Comparison of ENCODE assay signal across 16 cellular contexts in the genomic region with DNA sequence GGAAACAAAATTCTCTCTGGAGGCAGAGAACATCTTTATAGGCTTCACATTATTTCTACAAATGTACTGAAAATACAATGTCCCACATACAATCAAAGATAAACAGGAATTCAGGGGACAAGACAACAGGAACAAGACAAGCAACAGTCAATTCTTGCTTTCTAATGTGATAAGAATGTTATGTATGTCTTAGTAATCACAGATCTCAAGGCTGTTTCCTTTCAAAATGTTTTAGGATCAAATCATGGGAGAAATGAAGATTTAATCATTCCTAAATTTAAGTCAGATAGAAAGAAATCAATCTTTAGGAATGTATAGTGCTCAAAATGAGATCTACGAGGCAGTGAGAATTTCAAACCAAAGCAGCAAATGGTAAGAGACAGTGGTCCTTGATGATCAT. TPM values are rescaled to one million over a fixed set of nuclear protein-coding genes. Genes with fewer than 3 reads are reported as not detected.
DNase-seq lines count a peak whose midpoint lies in the region; ATAC-seq, FAIRE-seq and TF ChIP-seq lines count a peak whose summit lies in the region.
"Had no signal": no experiment of that assay in that cellular context is flagged by ENCODE, and none has a peak within 500 bp of the region (broad histone marks: within the 10 kb centered on the region; RNA-seq: fewer than 3 reads in every experiment).

No MANE protein-coding gene starts in this region.

- H3K27ac Mint-ChIP-seq in activated CD4-positive, alpha-beta T cell treated with anti-CD3 and anti-CD28 coated beads, Interleukin-2, amount 10 ng/mL, durations not matched to agents 7 days and 5 days, result peak overlapping the region; percentile 91
- peak overlapping the region; percentile 94 to 97 for H3K27ac Mint-ChIP-seq in effector memory CD8-positive, alpha-beta T cell
- peak overlapping the region; percentile 61 for H3K27ac Mint-ChIP-seq in osteocyte (ENCODE audit: unreplicated experiment)
- H3K27ac Mint-ChIP-seq: activated B cell treated with CpG ODN at 0.5 μM for 24 hours had no signal

- POLR2A ChIA-PET in activated CD4-positive, alpha-beta T cell treated with anti-CD3 and anti-CD28 coated beads, Interleukin-2, amount 10 ng/mL, durations not matched to agents 7 days and 5 days (lab: Charles Lee), result no interaction called here

- no peak for FAIRE-seq in HTR-8/SVneo (lab: Jason Lieb, UNC)
- FAIRE-seq: D721Med, GM19239 had no signal

- H3K4me1 Mint-ChIP-seq in activated CD4-positive, alpha-beta T cell treated with anti-CD3 and anti-CD28 coated beads, Interleukin-2, amount 10 ng/mL, durations not matched to agents 7 days and 5 days, result peaks cover 80% of the 10 kb centered on the region
- peaks cover 46 to 69% of the 10 kb centered on the region in 2 donors for H3K4me1 Mint-ChIP-seq in effector memory CD8-positive, alpha-beta T cell (ENCODE audit: low read depth in 2 of 2)
- peaks cover 75% of the 10 kb centered on the region for H3K4me1 Mint-ChIP-seq in osteocyte (ENCODE audit: unreplicated experiment)

- no peaks in the 10 kb centered on the region for H3K27me3 Mint-ChIP-seq in activated CD4-positive, alpha-beta T cell treated with anti-CD3 and anti-CD28 coated beads, Interleukin-2, amount 10 ng/mL, durations not matched to agents 7 days and 5 days
- no peaks in the 10 kb centered on the region for H3K27me3 Mint-ChIP-seq in effector memory CD8-positive, alpha-beta T cell
- no peaks in the 10 kb centered on the region for H3K27me3 Mint-ChIP-seq in osteocyte (ENCODE audit: unreplicated experiment)
- H3K27me3 Mint-ChIP-seq: activated B cell treated with CpG ODN at 0.5 μM for 24 hours had no signal

- H3K36me3 Mint-ChIP-seq in activated CD4-positive, alpha-beta T cell treated with anti-CD3 and anti-CD28 coated beads, Interleukin-2, amount 10 ng/mL, durations not matched to agents 7 days and 5 days (ENCODE audit: low read depth), result peaks cover 75% of the 10 kb centered on the region
- H3K36me3 Mint-ChIP-seq in effector memory CD8-positive, alpha-beta T cell (ENCODE audit: insufficient read depth), result peaks cover 21% of the 10 kb centered on the region
- H3K36me3 Mint-ChIP-seq in osteocyte (ENCODE audit: unreplicated experiment), result peaks cover 2% of the 10 kb centered on the region

- no peak for ATAC-seq in effector memory CD8-positive, alpha-beta T cell (replicated peaks)
- ATAC-seq in GM18517 (IDR thresholded peaks at IDR 0.05; ENCODE audit: unreplicated experiment), result no peak
- ATAC-seq: psoas muscle had no signal

- H3K27ac ChIP-seq in caudate nucleus (ENCODE audit: low read depth, low read length), result no peak overlapping the region
- H3K27ac ChIP-seq: psoas muscle had no signal

- no peak for DNase-seq in activated CD4-positive, alpha-beta T cell treated with anti-CD3 and anti-CD28 coated beads, Interleukin-2, amount 10 ng/mL, durations not matched to agents 7 days and 5 days
- DNase-seq in activated CD4-positive, alpha-beta T cell treated with anti-CD3 and anti-CD28 coated beads, Interleukin-2, amount 50 U/mL, for 48 hours, result no peak
- DNase-seq in HTR-8/SVneo (ENCODE audit: insufficient read length, low spot score) (peak; percentile 36), osteocyte (ENCODE audit: extremely low spot score, unreplicated experiment) (no peak), caudate nucleus (lab: John Stamatoyannopoulos, UW) (no peak), OCI-M2 (lab: John Stamatoyannopoulos, UW; ENCODE audit: unreplicated experiment) (no peak)
- DNase-seq in effector memory CD8-positive, alpha-beta T cell, result no peak
- DNase-seq: activated B cell treated with CpG ODN at 0.5 μM for 24 hours, head of caudate nucleus, MM.1S, NCI-H1930, NCI-H524 treated with DMSO at 0.1 percent for 48 hours, psoas muscle had no signal

- no peak for TF ChIP-seq CTCF in osteocyte (IDR thresholded peaks at IDR 0.05)

- peaks cover 11% of the 10 kb centered on the region for H3K9me3 Mint-ChIP-seq in activated CD4-positive, alpha-beta T cell treated with anti-CD3 and anti-CD28 coated beads, Interleukin-2, amount 10 ng/mL, durations not matched to agents 7 days and 5 days
- H3K9me3 Mint-ChIP-seq in effector memory CD8-positive, alpha-beta T cell, result no peaks in the 10 kb centered on the region
- H3K9me3 Mint-ChIP-seq in osteocyte (ENCODE audit: unreplicated experiment), result no peaks in the 10 kb centered on the region
- H3K9me3 Mint-ChIP-seq: activated B cell treated with CpG ODN at 0.5 μM for 24 hours had no signal

- no peak overlapping the region for H3K4me3 Mint-ChIP-seq in activated CD4-positive, alpha-beta T cell treated with anti-CD3 and anti-CD28 coated beads, Interleukin-2, amount 10 ng/mL, durations not matched to agents 7 days and 5 days
- H3K4me3 Mint-ChIP-seq in effector memory CD8-positive, alpha-beta T cell, result no peak overlapping the region
- H3K4me3 Mint-ChIP-seq in osteocyte (ENCODE audit: unreplicated experiment), result no peak overlapping the region
- H3K4me3 Mint-ChIP-seq: activated B cell treated with CpG ODN at 0.5 μM for 24 hours had no signal

- CTCF ChIA-PET in activated CD4-positive, alpha-beta T cell treated with anti-CD3 and anti-CD28 coated beads, Interleukin-2, amount 10 ng/mL, durations not matched to agents 7 days and 5 days (lab: Charles Lee), result interaction anchor here (2.1 kb wide), 1 partner anchor 22 kb away, joined by 6 read pairs; no protein-coding TSS in a partner anchor

RNA-seq across cellular contexts. Expression of gene NEDD9, which starts 32.1 kb away (rescaled TPM):
- total RNA-seq in activated CD4-positive, alpha-beta T cell treated with anti-CD3 and anti-CD28 coated beads, Interleukin-2, amount 10 ng/mL, durations not matched to agents 7 days and 5 days, result 10 to 100 TPM; 42.7 to 47.7 TPM
- 8.8 and 10.3 TPM in 2 replicates for total RNA-seq in osteocyte
